28 cellular contexts compared by ENCODE assay signal in the genomic region with DNA sequence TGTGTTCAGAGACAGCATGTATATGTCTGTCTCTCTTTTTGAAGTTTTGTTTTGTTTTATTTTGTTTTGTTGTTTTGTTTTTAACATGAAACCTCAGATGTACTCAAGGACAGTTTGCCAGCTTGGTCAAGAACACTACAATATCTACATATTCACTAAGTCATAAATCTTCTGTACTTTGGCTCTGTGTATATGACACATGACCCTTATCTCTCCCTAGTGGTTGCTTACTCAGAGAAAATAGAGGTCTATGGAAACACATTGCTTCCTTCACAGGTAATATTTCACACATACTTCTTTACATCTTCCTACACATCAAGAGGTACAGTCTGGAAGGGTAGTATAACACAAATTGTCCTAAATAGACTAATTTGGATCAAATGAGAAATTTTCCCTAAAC.
"Had no signal": no experiment of that assay in that cellular context is flagged by ENCODE, and none has a peak within 500 bp of the region (broad histone marks: within the 10 kb centered on the region; RNA-seq: fewer than 3 reads in every experiment).

No MANE protein-coding gene starts in this region.

- ATAC-seq: activated CD4-positive, alpha-beta T cell treated with anti-CD3 and anti-CD28 coated beads for 36 hours; activated CD8-positive, alpha-beta memory T cell treated with anti-CD3 and anti-CD28 coated beads, Interleukin-2, amount 10 ng/mL, durations not matched to agents 7 days and 5 days; activated CD8-positive, alpha-beta T cell treated with anti-CD3 and anti-CD28 coated beads, Interleukin-2, amount 10 ng/mL, durations not matched to agents 7 days and 5 days; activated naive CD8-positive, alpha-beta T cell treated with anti-CD3 and anti-CD28 coated beads, Interleukin-2, amount 50 U/mL, for 24 hours; esophagus mucosa had no signal

- H3K4me3 ChIP-seq: coronary artery, dorsolateral prefrontal cortex had no signal

- DNase-seq: activated CD4-positive, alpha-beta memory T cell treated with anti-CD3 and anti-CD28 coated beads for 36 hours; activated CD4-positive, alpha-beta T cell treated with anti-CD3 and anti-CD28 coated beads for 36 hours; activated CD4-positive, alpha-beta T cell treated with anti-CD3 and anti-CD28 coated beads, Interleukin-2, amount 10 ng/mL, durations not matched to agents 24 days and 14 days; activated CD4-positive, CD25-positive, alpha-beta regulatory T cell; activated CD4-positive, CD25-positive, alpha-beta regulatory T cell treated with anti-CD3 and anti-CD28 coated beads, Interleukin-2, amount 50 U/mL, for 72 hours; activated CD8-positive, alpha-beta memory T cell treated with anti-CD3 and anti-CD28 coated beads, Interleukin-2, amount 10 ng/mL, durations not matched to agents 7 days and 5 days; activated CD8-positive, alpha-beta memory T cell treated with anti-CD3 and anti-CD28 coated beads, Interleukin-2, amount 50 U/mL, for 4 hours; activated CD8-positive, alpha-beta T cell treated with anti-CD3 and anti-CD28 coated beads, Interleukin-2, amount 10 ng/mL, durations not matched to agents 7 days and 5 days; activated effector memory CD4-positive, alpha-beta T cell treated with anti-CD3 and anti-CD28 coated beads, Interleukin-2, amount 50 U/mL, for 16 hours; activated naive CD4-positive, alpha-beta T cell treated with anti-CD3 and anti-CD28 coated beads for 36 hours; activated naive CD8-positive, alpha-beta T cell treated with anti-CD3 and anti-CD28 coated beads for 36 hours; activated naive CD8-positive, alpha-beta T cell treated with anti-CD3 and anti-CD28 coated beads, Interleukin-2, amount 50 U/mL, for 24 hours; activated T-cell treated with anti-CD3 and anti-CD28 coated beads, Interleukin-2, amount 50 U/mL, for 1 hour; activated T-cell treated with anti-CD3 and anti-CD28 coated beads, Interleukin-2, amount 50 U/mL, for 48 hours; amniotic stem cell; anterior cingulate cortex; brain microvascular endothelial cell; dorsolateral prefrontal cortex; effector memory CD4-positive, alpha-beta T cell; endodermal cell; foreskin fibroblast; head of caudate nucleus; T-helper 2 cell had no signal

- H3K36me3 ChIP-seq: brain microvascular endothelial cell had no signal

- FAIRE-seq: astrocyte, bronchial epithelial cell, frontal cortex had no signal

- H3K27ac ChIP-seq: brain microvascular endothelial cell, coronary artery, dorsolateral prefrontal cortex had no signal

- H3K27me3 ChIP-seq: brain microvascular endothelial cell had no signal
